ENCODE assay signal across 8 cellular contexts in the genomic region with DNA sequence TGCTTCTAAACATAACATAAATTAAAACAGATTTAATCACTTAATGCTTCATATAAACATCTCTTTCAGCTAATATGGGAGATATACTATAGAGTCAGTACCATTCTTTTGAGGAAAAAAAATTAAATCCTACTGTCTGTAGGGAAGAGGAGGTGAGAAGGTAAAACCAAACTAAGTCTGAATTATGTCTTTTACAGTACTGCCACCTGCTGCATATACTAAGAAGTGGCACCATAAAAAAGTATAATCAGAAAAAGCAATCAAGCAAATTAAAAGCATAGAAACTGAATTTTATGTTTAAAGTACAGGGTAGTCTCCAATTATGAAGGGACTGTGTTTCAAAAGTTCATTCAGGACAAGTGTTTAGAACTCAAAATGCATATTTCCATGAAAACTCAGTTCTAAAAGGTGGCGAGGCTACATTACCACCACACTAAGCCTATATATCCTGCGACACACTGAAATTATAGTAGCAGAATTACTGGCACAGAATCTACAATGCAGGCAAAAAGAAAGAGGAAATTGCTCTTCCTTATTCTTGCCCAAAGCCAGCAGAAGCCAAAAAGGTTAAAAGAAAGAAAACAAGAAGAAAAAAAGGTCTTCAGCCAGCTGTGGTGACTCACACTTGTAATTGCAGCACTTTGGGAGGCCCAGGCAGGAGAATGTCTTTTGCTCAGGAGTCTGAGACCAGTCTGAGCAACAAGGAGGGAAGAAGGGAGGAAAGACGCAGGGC. TPM values are rescaled to one million over a fixed set of nuclear protein-coding genes. Genes with fewer than 3 reads are reported as not detected.
DNase-seq lines count a peak whose midpoint lies in the region; ATAC-seq and TF ChIP-seq lines count a peak whose summit lies in the region.

No MANE protein-coding gene starts in this region.

- H3K4me3 ChIP-seq in astrocyte of the spinal cord (ENCODE audit: low read depth, low read length) (no peak overlapping the region), vagina (no peak overlapping the region)

- POLR2A ChIA-PET in activated naive CD8-positive, alpha-beta T cell treated with anti-CD3 and anti-CD28 coated beads, Interleukin-2, amount 10 ng/mL, durations not matched to agents 7 days and 5 days (lab: Charles Lee) = interaction anchor here (0.5 kb wide), 1 partner anchor 11 kb away, joined by 3 read pairs; no protein-coding TSS in a partner anchor

- no peaks in the 10 kb centered on the region for H3K9me3 Mint-ChIP-seq in activated naive CD8-positive, alpha-beta T cell treated with anti-CD3 and anti-CD28 coated beads, Interleukin-2, amount 10 ng/mL, durations not matched to agents 7 days and 5 days
- no peaks in the 10 kb centered on the region for H3K9me3 Mint-ChIP-seq in activated naive CD8-positive, alpha-beta T cell treated with anti-CD3 and anti-CD28 coated beads, Interleukin-2, amount 50 U/mL, for 24 hours

- in situ Hi-C loops in astrocyte of the spinal cord (cut with HindIII; ENCODE audit: low sequenced_read_pairs) = no loop called here

- no peaks in the 10 kb centered on the region for H3K9me3 ChIP-seq in vagina

- no peak overlapping the region for H3K4me3 Mint-ChIP-seq in activated naive CD8-positive, alpha-beta T cell treated with anti-CD3 and anti-CD28 coated beads, Interleukin-2, amount 10 ng/mL, durations not matched to agents 7 days and 5 days
- no peak overlapping the region for H3K4me3 Mint-ChIP-seq in activated naive CD8-positive, alpha-beta T cell treated with anti-CD3 and anti-CD28 coated beads, Interleukin-2, amount 50 U/mL, for 24 hours

- ATAC-seq in activated naive CD8-positive, alpha-beta T cell treated with anti-CD3 and anti-CD28 coated beads, Interleukin-2, amount 10 ng/mL, durations not matched to agents 7 days and 5 days (ENCODE audit: low read depth) = no peak
- no peak for ATAC-seq in activated naive CD8-positive, alpha-beta T cell treated with anti-CD3 and anti-CD28 coated beads, Interleukin-2, amount 50 U/mL, for 24 hours

- no peaks in the 10 kb centered on the region for H3K27me3 Mint-ChIP-seq in activated naive CD8-positive, alpha-beta T cell treated with anti-CD3 and anti-CD28 coated beads, Interleukin-2, amount 10 ng/mL, durations not matched to agents 7 days and 5 days
- no peaks in the 10 kb centered on the region for H3K27me3 Mint-ChIP-seq in activated naive CD8-positive, alpha-beta T cell treated with anti-CD3 and anti-CD28 coated beads, Interleukin-2, amount 50 U/mL, for 24 hours

- H3K27ac ChIP-seq in vagina = no peak overlapping the region

- no peaks in the 10 kb centered on the region for H3K27me3 ChIP-seq in vagina

- TF ChIP-seq CTCF in astrocyte of the spinal cord (IDR thresholded peaks at IDR 0.05; ENCODE audit: low read depth, low read length) = peak; percentile 54
- TF ChIP-seq CTCF in vagina (IDR thresholded peaks at IDR 0.05) = peak in 2 of 3 experiments; percentile 19 to 55

- H3K27ac Mint-ChIP-seq in activated naive CD8-positive, alpha-beta T cell treated with anti-CD3 and anti-CD28 coated beads, Interleukin-2, amount 10 ng/mL, durations not matched to agents 7 days and 5 days = peak overlapping the region; percentile 32
- H3K27ac Mint-ChIP-seq in activated naive CD8-positive, alpha-beta T cell treated with anti-CD3 and anti-CD28 coated beads, Interleukin-2, amount 50 U/mL, for 24 hours = no peak overlapping the region

- TF ChIP-seq POLR2A in vagina (IDR thresholded peaks at IDR 0.05) = no peak

- H3K36me3 ChIP-seq in vagina = peaks cover 0 to 37% of the 10 kb centered on the region in 2 donors

- DNase-seq in activated naive CD8-positive, alpha-beta T cell treated with anti-CD3 and anti-CD28 coated beads, Interleukin-2, amount 10 ng/mL, durations not matched to agents 7 days and 5 days = no peak
- DNase-seq in activated naive CD8-positive, alpha-beta T cell treated with anti-CD3 and anti-CD28 coated beads, Interleukin-2, amount 50 U/mL, for 24 hours = no peak
- DNase-seq in NCI-H2029 (lab: John Stamatoyannopoulos, UW) (peak; percentile 14), astrocyte of the spinal cord (ENCODE audit: low read depth, low spot score) (peak; percentile 62), kidney glomerular epithelial cell (lab: John Stamatoyannopoulos, UW) (peak; percentile 66), vagina (ENCODE audit: extremely low spot score in 2 of 2) (no peak), occipital lobe (lab: John Stamatoyannopoulos, UW) (no peak)
- no peak for DNase-seq in NK-92 treated with Interleukin-12 subunit alpha and Interleukin-12 subunit beta, amount 100 ng/mL, for 24 hours (lab: John Stamatoyannopoulos, UW)

- H3K36me3 Mint-ChIP-seq in activated naive CD8-positive, alpha-beta T cell treated with anti-CD3 and anti-CD28 coated beads, Interleukin-2, amount 10 ng/mL, durations not matched to agents 7 days and 5 days = peaks cover 19% of the 10 kb centered on the region
- peaks cover 31% of the 10 kb centered on the region for H3K36me3 Mint-ChIP-seq in activated naive CD8-positive, alpha-beta T cell treated with anti-CD3 and anti-CD28 coated beads, Interleukin-2, amount 50 U/mL, for 24 hours (ENCODE audit: low read depth)

- H3K4me1 ChIP-seq in vagina = no peaks in the 10 kb centered on the region

- intact Hi-C loops in vagina (cut with DNase I) = loop anchor here (5.0 to 10.0 kb wide), 2 partner anchors 115 to 308 kb away; no protein-coding TSS in a partner anchor

- H3K4me1 Mint-ChIP-seq in activated naive CD8-positive, alpha-beta T cell treated with anti-CD3 and anti-CD28 coated beads, Interleukin-2, amount 10 ng/mL, durations not matched to agents 7 days and 5 days = peaks cover 9% of the 10 kb centered on the region
- H3K4me1 Mint-ChIP-seq in activated naive CD8-positive, alpha-beta T cell treated with anti-CD3 and anti-CD28 coated beads, Interleukin-2, amount 50 U/mL, for 24 hours = peaks cover 12% of the 10 kb centered on the region

RNA-seq across cellular contexts. Expression of gene NSL1, which starts 9.0 kb away (rescaled TPM):
- total RNA-seq in activated naive CD8-positive, alpha-beta T cell treated with anti-CD3 and anti-CD28 coated beads, Interleukin-2, amount 10 ng/mL, durations not matched to agents 7 days and 5 days = 10 to 100 TPM; 38.1 to 38.2 TPM
- total RNA-seq in vagina (92.3 TPM), occipital lobe (62.4 TPM)

RNA-seq across cellular contexts. Expression of gene TATDN3, which starts 9.1 kb away (rescaled TPM):
- total RNA-seq in activated naive CD8-positive, alpha-beta T cell treated with anti-CD3 and anti-CD28 coated beads, Interleukin-2, amount 10 ng/mL, durations not matched to agents 7 days and 5 days = 10 to 100 TPM; 13.9 to 18.6 TPM
- 6.9 TPM for total RNA-seq in vagina
- total RNA-seq in occipital lobe = 29.3 TPM

Comparison
In these comparisons a context has a peak if more than half of its experiments do, and no peak if none do; other contexts are left out.
1. DNase-seq: peak in NCI-H2029 (single experiment), astrocyte of the spinal cord (single experiment) and kidney glomerular epithelial cell (single experiment); none in activated naive CD8-positive, alpha-beta T cell treated with anti-CD3 and anti-CD28 coated beads, Interleukin-2, amount 10 ng/mL, durations not matched to agents 7 days and 5 days (single experiment), activated naive CD8-positive, alpha-beta T cell treated with anti-CD3 and anti-CD28 coated beads, Interleukin-2, amount 50 U/mL, for 24 hours (single experiment), vagina (0 of 2), NK-92 treated with Interleukin-12 subunit alpha and Interleukin-12 subunit beta, amount 100 ng/mL, for 24 hours (single experiment) and occipital lobe (single experiment).